Comparison of ENCODE assay signal across 21 cellular contexts in genomic region chr2:158317642-158318041, GRCh38.
A peak's percentile ranks its signal among the peaks of the same experiment; 100 is the strongest.
DNase-seq lines count a peak whose midpoint lies in the region; ATAC-seq and TF ChIP-seq lines count a peak whose summit lies in the region.
"Had no signal": no experiment of that assay in that cellular context is flagged by ENCODE, and none has a peak within 500 bp of the region (broad histone marks: within the 10 kb centered on the region; RNA-seq: fewer than 3 reads in every experiment).

No MANE protein-coding gene starts in this region.

- H3K4me3 ChIP-seq in GM23338 (no peak overlapping the region), lower leg skin (ENCODE audit: low read depth, poor library complexity, severe bottlenecking) (peak overlapping the region; percentile 6)
- H3K4me3 ChIP-seq: esophagus muscularis mucosa, MG63, skin epidermis, testis had no signal

- H3K9me3 Mint-ChIP-seq in GM23338 (peaks cover 19% of the 10 kb centered on the region), osteocyte (ENCODE audit: unreplicated experiment) (peaks cover 8% of the 10 kb centered on the region)
- no peaks in the 10 kb centered on the region for H3K9me3 Mint-ChIP-seq in activated naive CD4-positive, alpha-beta T cell treated with anti-CD3 and anti-CD28 coated beads for 36 hours
- H3K9me3 Mint-ChIP-seq: activated B cell treated with CpG ODN at 0.5 μM for 24 hours; activated CD8-positive, alpha-beta T cell treated with anti-CD3 and anti-CD28 coated beads for 36 hours; activated naive CD8-positive, alpha-beta T cell treated with anti-CD3 and anti-CD28 coated beads, Interleukin-2, amount 50 U/mL, for 24 hours; activated T-helper 1 cell treated with anti-CD3 and anti-CD28 coated beads, Interleukin-12 subunit alpha, Interleukin-12 subunit beta, Interleukin-2, Interleukin-4 antibody, amounts not matched to agents 30 ng/mL and 10 ng/mL and 1 ng/mL, durations not matched to agents 14 hours and 24 hours and 36 hours; naive thymus-derived CD4-positive, alpha-beta T cell had no signal

- H2AFZ ChIP-seq in GM23338, result peak overlapping the region; percentile 52; the same call in 1 of the 2 replicates

- no peaks in the 10 kb centered on the region for H3K79me2 ChIP-seq in GM23338 (replicated peaks; ENCODE audit: insufficient read depth)

- peaks cover 7% of the 10 kb centered on the region for H3K4me1 ChIP-seq in GM23338 (ENCODE audit: insufficient read depth)
- H3K4me1 ChIP-seq: esophagus muscularis mucosa, testis had no signal

- 86 to 94% methylated on average over 2 of the region's 2 CpGs for WGBS in lower leg skin, 2 donors

- H3K4me3 Mint-ChIP-seq in GM23338 (no peak overlapping the region), osteocyte (ENCODE audit: unreplicated experiment) (no peak overlapping the region)
- H3K4me3 Mint-ChIP-seq in activated naive CD4-positive, alpha-beta T cell treated with anti-CD3 and anti-CD28 coated beads for 36 hours, result no peak overlapping the region
- H3K4me3 Mint-ChIP-seq: activated B cell treated with CpG ODN at 0.5 μM for 24 hours; activated CD8-positive, alpha-beta T cell treated with anti-CD3 and anti-CD28 coated beads for 36 hours; activated naive CD8-positive, alpha-beta T cell treated with anti-CD3 and anti-CD28 coated beads, Interleukin-2, amount 50 U/mL, for 24 hours; activated T-helper 1 cell treated with anti-CD3 and anti-CD28 coated beads, Interleukin-12 subunit alpha, Interleukin-12 subunit beta, Interleukin-2, Interleukin-4 antibody, amounts not matched to agents 30 ng/mL and 10 ng/mL and 1 ng/mL, durations not matched to agents 14 hours and 24 hours and 36 hours; naive thymus-derived CD4-positive, alpha-beta T cell had no signal

- H3K4me1 Mint-ChIP-seq in GM23338, result peaks cover 23% of the 10 kb centered on the region
- peaks cover 26% of the 10 kb centered on the region for H3K4me1 Mint-ChIP-seq in osteocyte (ENCODE audit: unreplicated experiment)
- H3K4me1 Mint-ChIP-seq in activated naive CD4-positive, alpha-beta T cell treated with anti-CD3 and anti-CD28 coated beads for 36 hours (ENCODE audit: low read depth), result no peaks in the 10 kb centered on the region

- intact Hi-C loops in lower leg skin (cut with DNase I; ENCODE audit: low total_unique reads), result no loop called here
- intact Hi-C loops in activated naive CD4-positive, alpha-beta T cell treated with anti-CD3 and anti-CD28 coated beads for 36 hours (cut with micrococcal nuclease), result no loop called here

- H3K27me3 ChIP-seq in GM23338 (ENCODE audit: insufficient read depth), result no peaks in the 10 kb centered on the region
- H3K27me3 ChIP-seq: esophagus muscularis mucosa, MG63, testis had no signal

- no peaks in the 10 kb centered on the region for H4K20me1 ChIP-seq in GM23338 (replicated peaks; ENCODE audit: insufficient read depth)

- H3K27me3 Mint-ChIP-seq in GM23338 (ENCODE audit: insufficient read depth, low read depth, poor library complexity), result peaks cover 5% of the 10 kb centered on the region
- H3K27me3 Mint-ChIP-seq in osteocyte (ENCODE audit: unreplicated experiment), result no peaks in the 10 kb centered on the region
- H3K27me3 Mint-ChIP-seq in activated naive CD4-positive, alpha-beta T cell treated with anti-CD3 and anti-CD28 coated beads for 36 hours (ENCODE audit: low read depth), result peaks cover 12% of the 10 kb centered on the region
- H3K27me3 Mint-ChIP-seq: activated B cell treated with CpG ODN at 0.5 μM for 24 hours had no signal

- H3K36me3 Mint-ChIP-seq in GM23338 (ENCODE audit: low read depth) (peaks cover 22% of the 10 kb centered on the region; the same call in 2 of the 3 replicates), osteocyte (ENCODE audit: unreplicated experiment) (peaks cover 3% of the 10 kb centered on the region)
- no peaks in the 10 kb centered on the region for H3K36me3 Mint-ChIP-seq in activated naive CD4-positive, alpha-beta T cell treated with anti-CD3 and anti-CD28 coated beads for 36 hours (ENCODE audit: low read depth)
- H3K36me3 Mint-ChIP-seq: naive thymus-derived CD4-positive, alpha-beta T cell had no signal

- 0 out of 2 replicates have a peak, but pooled peaks cover 8% of the 10 kb centered on the region for H3K9me2 ChIP-seq in GM23338 (ENCODE audit: insufficient read depth)

- H3K4me2 ChIP-seq in GM23338, result 0 out of 2 replicates have a peak overlapping the region, but pooled peaks have one; percentile 8

- H3F3A ChIP-seq in GM23338 (replicated peaks; ENCODE audit: low read depth), result no peaks in the 10 kb centered on the region

- CTCF ChIA-PET in activated naive CD4-positive, alpha-beta T cell treated with anti-CD3 and anti-CD28 coated beads for 36 hours (lab: Charles Lee), result interaction anchor here (0.5 kb wide), 1 partner anchor 274 kb away, joined by 3 read pairs; no protein-coding TSS in a partner anchor

- peak overlapping the region; percentile 90 for H3K27ac Mint-ChIP-seq in GM23338
- H3K27ac Mint-ChIP-seq in osteocyte (ENCODE audit: unreplicated experiment), result no peak overlapping the region
- no peak overlapping the region for H3K27ac Mint-ChIP-seq in activated naive CD4-positive, alpha-beta T cell treated with anti-CD3 and anti-CD28 coated beads for 36 hours
- H3K27ac Mint-ChIP-seq: activated B cell treated with CpG ODN at 0.5 μM for 24 hours; activated CD8-positive, alpha-beta T cell treated with anti-CD3 and anti-CD28 coated beads for 36 hours; activated naive CD8-positive, alpha-beta T cell treated with anti-CD3 and anti-CD28 coated beads, Interleukin-2, amount 50 U/mL, for 24 hours; activated T-helper 1 cell treated with anti-CD3 and anti-CD28 coated beads, Interleukin-12 subunit alpha, Interleukin-12 subunit beta, Interleukin-2, Interleukin-4 antibody, amounts not matched to agents 30 ng/mL and 10 ng/mL and 1 ng/mL, durations not matched to agents 14 hours and 24 hours and 36 hours; naive thymus-derived CD4-positive, alpha-beta T cell had no signal

- no peaks in the 10 kb centered on the region for H3K36me3 ChIP-seq in GM23338 (ENCODE audit: insufficient read depth)
- H3K36me3 ChIP-seq: esophagus muscularis mucosa, MG63 had no signal

- H3K27ac ChIP-seq in GM23338 (ENCODE audit: low read depth), result no peak overlapping the region
- H3K27ac ChIP-seq: esophagus muscularis mucosa, skin epidermis, testis had no signal

- no peak for TF ChIP-seq CTCF in GM23338 (conservative IDR thresholded peaks at IDR 0.05; ENCODE audit: low read depth in 2 of 2)
- no peak for TF ChIP-seq CTCF in lower leg skin (IDR thresholded peaks at IDR 0.05)
- no peak for TF ChIP-seq CTCF in osteocyte (IDR thresholded peaks at IDR 0.05)

- no peak for TF ChIP-seq POLR2A in lower leg skin (IDR thresholded peaks at IDR 0.05)

- ATAC-seq in GM18909 (IDR thresholded peaks at IDR 0.05; ENCODE audit: poor library complexity, unreplicated experiment) (peak; percentile 50), GM23338 (peak; percentile 40; the same call in 2 of the 3 replicates), HG03520 (IDR thresholded peaks at IDR 0.05; ENCODE audit: unreplicated experiment) (peak; percentile 47)
- ATAC-seq: activated CD8-positive, alpha-beta T cell treated with anti-CD3 and anti-CD28 coated beads for 36 hours; activated naive CD8-positive, alpha-beta T cell treated with anti-CD3 and anti-CD28 coated beads, Interleukin-2, amount 50 U/mL, for 24 hours; naive thymus-derived CD4-positive, alpha-beta T cell had no signal

- peak; percentile 10 for DNase-seq in GM23338 (ENCODE audit: low spot score)
- no peak for DNase-seq in lower leg skin (ENCODE audit: low spot score in 2 of 2)
- DNase-seq in NCI-H1436 (lab: John Stamatoyannopoulos, UW), result no peak
- no peak for DNase-seq in kidney tubule cell (ENCODE audit: low spot score)
- no peak for DNase-seq in osteocyte (ENCODE audit: extremely low spot score, unreplicated experiment)
- DNase-seq in activated naive CD4-positive, alpha-beta T cell treated with anti-CD3 and anti-CD28 coated beads for 36 hours, result no peak
- DNase-seq: activated B cell treated with CpG ODN at 0.5 μM for 24 hours; activated CD8-positive, alpha-beta T cell treated with anti-CD3 and anti-CD28 coated beads for 36 hours; activated naive CD8-positive, alpha-beta T cell treated with anti-CD3 and anti-CD28 coated beads, Interleukin-2, amount 50 U/mL, for 24 hours; MG63; naive thymus-derived CD4-positive, alpha-beta T cell; NCI-H187; Right ventricle myocardium superior; stimulated activated CD4-positive, alpha-beta T cell treated with anti-CD3 and anti-CD28 coated beads, Interleukin-4, amount 100 ng/mL, for 24 hours; stimulated activated CD8-positive, alpha-beta memory T cell treated with anti-CD3 and anti-CD28 coated beads, Interleukin-4, amount 100 ng/mL, for 48 hours; testis had no signal

TF ChIP-seq in GM23338, 12 proteins besides CTCF, POLR2A, EP300 and RAD21:
- no peak for TF ChIP-seq ZNF114 (CRISPR knock-in tag; IDR thresholded peaks at IDR 0.05)
- TF ChIP-seq POLR2AphosphoS5 (IDR thresholded peaks at IDR 0.05; ENCODE audit: low read depth), result no peak
- no peak for TF ChIP-seq NANOG (IDR thresholded peaks at IDR 0.05; ENCODE audit: borderline replicate concordance)
- no peak for TF ChIP-seq ETS1 (IDR thresholded peaks at IDR 0.05)
- TF ChIP-seq EZH2phosphoT487 (IDR thresholded peaks at IDR 0.05; ENCODE audit: unreplicated experiment), result no peak
TF ChIP-seq in GM23338: peak in this region for 0.
